ENCODE assay signal across 1 cellular context in the genomic region with DNA sequence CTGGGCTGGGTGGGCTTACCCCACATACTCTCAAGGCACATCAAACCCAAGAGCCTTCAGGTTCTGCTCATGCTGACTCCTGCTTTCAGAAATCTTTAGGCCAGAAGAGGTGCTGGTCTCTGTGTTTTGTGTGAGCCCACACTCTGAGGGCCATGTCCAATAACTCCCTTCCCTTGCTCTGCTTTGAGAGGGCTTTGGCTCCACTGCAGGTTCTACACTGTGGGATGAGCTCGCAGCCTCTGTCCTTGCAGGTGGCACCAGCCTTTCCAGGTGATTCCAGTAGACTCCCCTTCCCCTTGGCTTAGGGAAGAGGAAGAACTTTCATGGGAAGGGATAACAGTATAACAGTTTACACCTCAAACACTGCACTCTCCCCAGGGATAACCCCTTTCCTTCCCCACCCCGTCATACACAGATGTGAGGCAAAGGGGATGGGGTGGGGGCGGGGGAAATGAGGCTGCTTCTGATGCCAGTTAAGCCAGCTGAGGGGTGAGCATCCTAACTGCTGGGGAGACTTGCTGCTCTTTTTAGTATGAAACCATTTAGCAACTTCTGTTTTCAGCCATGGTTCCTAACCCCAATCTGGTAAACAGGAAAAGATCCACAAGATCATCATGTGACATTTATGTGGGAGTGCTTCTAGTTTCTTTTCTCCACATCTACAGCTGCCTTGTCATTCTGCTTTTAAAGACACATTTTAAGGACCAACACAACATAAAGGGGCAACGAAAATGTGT.
TF ChIP-seq lines count a peak whose summit lies in the region.

No MANE protein-coding gene starts in this region.

TF ChIP-seq in GM12878, 131 proteins besides CTCF, POLR2A, EP300 and RAD21 (continued from another document):
- no peak for TF ChIP-seq POLR2AphosphoS5 (IDR thresholded peaks at IDR 0.05; ENCODE audit: low read length)
- TF ChIP-seq SREBF1 (IDR thresholded peaks at IDR 0.05; ENCODE audit: low read length), result no peak
- TF ChIP-seq SMAD5 (IDR thresholded peaks at IDR 0.05; ENCODE audit: low read depth), result no peak
- no peak for TF ChIP-seq MYB (IDR thresholded peaks at IDR 0.05; ENCODE audit: borderline replicate concordance, low read depth, low read length)
- TF ChIP-seq CREB1 (IDR thresholded peaks at IDR 0.05; ENCODE audit: low read depth), result no peak
- 0 out of 2 replicates have a peak, but pooled peaks have one; percentile 10 for TF ChIP-seq YY1 (IDR thresholded peaks at IDR 0.05; ENCODE audit: low read depth, low read length)
- TF ChIP-seq TCF12 (IDR thresholded peaks at IDR 0.05; ENCODE audit: low read depth, low read length), result 0 out of 2 replicates have a peak, but pooled peaks have one; percentile 45
- TF ChIP-seq, protein P1, sequence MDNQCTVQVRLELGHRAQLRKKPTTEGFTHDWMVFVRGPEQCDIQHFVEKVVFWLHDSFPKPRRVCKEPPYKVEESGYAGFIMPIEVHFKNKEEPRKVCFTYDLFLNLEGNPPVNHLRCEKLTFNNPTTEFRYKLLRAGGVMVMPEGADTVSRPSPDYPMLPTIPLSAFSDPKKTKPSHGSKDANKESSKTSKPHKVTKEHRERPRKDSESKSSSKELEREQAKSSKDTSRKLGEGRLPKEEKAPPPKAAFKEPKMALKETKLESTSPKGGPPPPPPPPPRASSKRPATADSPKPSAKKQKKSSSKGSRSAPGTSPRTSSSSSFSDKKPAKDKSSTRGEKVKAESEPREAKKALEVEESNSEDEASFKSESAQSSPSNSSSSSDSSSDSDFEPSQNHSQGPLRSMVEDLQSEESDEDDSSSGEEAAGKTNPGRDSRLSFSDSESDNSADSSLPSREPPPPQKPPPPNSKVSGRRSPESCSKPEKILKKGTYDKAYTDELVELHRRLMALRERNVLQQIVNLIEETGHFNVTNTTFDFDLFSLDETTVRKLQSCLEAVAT (IDR thresholded peaks at IDR 0.05), result no peak
- peak; percentile 61 for TF ChIP-seq RUNX3 (IDR thresholded peaks at IDR 0.05; ENCODE audit: low read length)
- TF ChIP-seq MEF2B (IDR thresholded peaks at IDR 0.05; ENCODE audit: partially characterized antibody, poor library complexity, severe bottlenecking), result no peak
- no peak for TF ChIP-seq ZNF24 (IDR thresholded peaks at IDR 0.05)
- no peak for TF ChIP-seq FOS (IDR thresholded peaks at IDR 0.05; ENCODE audit: borderline replicate concordance, extremely low read depth, insufficient read length)
- no peak for TF ChIP-seq ATF2 (IDR thresholded peaks at IDR 0.05; ENCODE audit: low read length)
- no peak for TF ChIP-seq STAT3 (IDR thresholded peaks at IDR 0.05; ENCODE audit: low read depth, low read length)
- TF ChIP-seq MEF2A (IDR thresholded peaks at IDR 0.05; ENCODE audit: insufficient read depth, low read depth, low read length), result 0 out of 2 replicates have a peak, but pooled peaks have one; percentile 29
- peak in 1 of 2 experiments; percentile 33; a peak in 1 of 4 replicates for TF ChIP-seq IKZF2 (IDR thresholded peaks at IDR 0.05)
- TF ChIP-seq TBL1XR1 (IDR thresholded peaks at IDR 0.05; ENCODE audit: low read depth, low read length), result no peak
- TF ChIP-seq ZNF384 (IDR thresholded peaks at IDR 0.05; ENCODE audit: borderline replicate concordance, low read depth, low read length), result no peak
